11 cellular contexts compared by ENCODE assay signal in genomic region chr18:8426401-8426800, GRCh38.
DNase-seq lines count a peak whose midpoint lies in the region; ATAC-seq and TF ChIP-seq lines count a peak whose summit lies in the region.
"Had no signal": no experiment of that assay in that cellular context is flagged by ENCODE, and none has a peak within 500 bp of the region (broad histone marks: within the 10 kb centered on the region; RNA-seq: fewer than 3 reads in every experiment).

No MANE protein-coding gene starts in this region.

- ATAC-seq in GM18909 (IDR thresholded peaks at IDR 0.05; ENCODE audit: poor library complexity, unreplicated experiment): no peak
- ATAC-seq in GM18873 (IDR thresholded peaks at IDR 0.05; ENCODE audit: low FRiP score, unreplicated experiment): no peak

- no peak overlapping the region for H3K4me3 ChIP-seq in MM.1S (ENCODE audit: low read length)
- H3K4me3 ChIP-seq: BLaER1 treated with 17β-estradiol and CSF1 and Interleukin-3, amounts not matched to agents 10 nM and 100 nM; tibial nerve had no signal

- no peak overlapping the region for H3K27ac ChIP-seq in MM.1S (ENCODE audit: low read length)
- H3K27ac ChIP-seq: BLaER1 treated with 17β-estradiol and CSF1 and Interleukin-3, amounts not matched to agents 10 nM and 100 nM; tibial nerve had no signal

- no peaks in the 10 kb centered on the region for H4K20me1 ChIP-seq in MM.1S (ENCODE audit: insufficient read depth, low read length)
- H4K20me1 ChIP-seq: BLaER1 treated with 17β-estradiol and CSF1 and Interleukin-3, amounts not matched to agents 10 nM and 100 nM had no signal

- no peaks in the 10 kb centered on the region for H3K27me3 ChIP-seq in MM.1S (replicated peaks; ENCODE audit: insufficient read depth, low read length)
- H3K27me3 ChIP-seq: BLaER1 treated with 17β-estradiol and CSF1 and Interleukin-3, amounts not matched to agents 10 nM and 100 nM; tibial nerve had no signal

- no peaks in the 10 kb centered on the region for H3K9me2 ChIP-seq in MM.1S (replicated peaks; ENCODE audit: insufficient read depth, low read length)

- H3K36me3 ChIP-seq in MM.1S (replicated peaks; ENCODE audit: insufficient read depth, low read length): no peaks in the 10 kb centered on the region
- H3K36me3 ChIP-seq: BLaER1 treated with 17β-estradiol and CSF1 and Interleukin-3, amounts not matched to agents 10 nM and 100 nM; tibial nerve had no signal

- no peaks in the 10 kb centered on the region for H3K79me2 ChIP-seq in MM.1S (ENCODE audit: low read length)

- peak; percentile 40 for DNase-seq in activated CD4-positive, alpha-beta T cell treated with anti-CD3 and anti-CD28 coated beads for 48 hours
- no peak for DNase-seq in activated CD4-positive, alpha-beta T cell treated with anti-CD3 and anti-CD28 coated beads, Interleukin-2, amount 50 U/mL, for 4 hours
- DNase-seq in MM.1S (no peak), dermis blood vessel endothelial cell (peak; percentile 12), NCI-H2081 (lab: John Stamatoyannopoulos, UW) (no peak)
- DNase-seq in stimulated activated CD4-positive, alpha-beta T cell treated with anti-CD3 and anti-CD28 coated beads, Interleukin-2, amount 100 ng/mL, for 48 hours: peak; percentile 11 to 24
- DNase-seq: mesenchymal stem cell had no signal

- no peak overlapping the region for H3K4me2 ChIP-seq in MM.1S (ENCODE audit: low read depth, low read length)
- H3K4me2 ChIP-seq: BLaER1 treated with 17β-estradiol and CSF1 and Interleukin-3, amounts not matched to agents 10 nM and 100 nM had no signal

- H3K9ac ChIP-seq in MM.1S (ENCODE audit: low read length): no peak overlapping the region
- H3K9ac ChIP-seq: BLaER1 treated with 17β-estradiol and CSF1 and Interleukin-3, amounts not matched to agents 10 nM and 100 nM had no signal

- H3K9me3 ChIP-seq in MM.1S (replicated peaks; ENCODE audit: insufficient read depth, low read length): no peaks in the 10 kb centered on the region
- H3K9me3 ChIP-seq: BLaER1 treated with 17β-estradiol and CSF1 and Interleukin-3, amounts not matched to agents 10 nM and 100 nM; tibial nerve had no signal

- no peak overlapping the region for H2AFZ ChIP-seq in MM.1S (ENCODE audit: low read length)

- no peaks in the 10 kb centered on the region for H3F3A ChIP-seq in MM.1S (ENCODE audit: insufficient read depth, low read length)

- TF ChIP-seq CTCF in MM.1S (IDR thresholded peaks at IDR 0.05; ENCODE audit: low read length): peak; percentile 32

- H3K4me1 ChIP-seq in MM.1S (ENCODE audit: low read length): no peaks in the 10 kb centered on the region
- H3K4me1 ChIP-seq: BLaER1 treated with 17β-estradiol and CSF1 and Interleukin-3, amounts not matched to agents 10 nM and 100 nM; tibial nerve had no signal

Comparison
In these comparisons a context has a peak if more than half of its experiments do, and no peak if none do; other contexts are left out.
1. DNase-seq: peak in activated CD4-positive, alpha-beta T cell treated with anti-CD3 and anti-CD28 coated beads for 48 hours (single experiment), dermis blood vessel endothelial cell (single experiment) and stimulated activated CD4-positive, alpha-beta T cell treated with anti-CD3 and anti-CD28 coated beads, Interleukin-2, amount 100 ng/mL, for 48 hours (2 of 2); none in activated CD4-positive, alpha-beta T cell treated with anti-CD3 and anti-CD28 coated beads, Interleukin-2, amount 50 U/mL, for 4 hours (0 of 2), MM.1S (single experiment) and NCI-H2081 (0 of 2).